7 cellular contexts compared by ENCODE assay signal in genomic region chr22:50475652-50476002, GRCh38. TPM values are rescaled to one million over a fixed set of nuclear protein-coding genes. Genes with fewer than 3 reads are reported as not detected.
DNase-seq lines count a peak whose midpoint lies in the region; ATAC-seq and TF ChIP-seq lines count a peak whose summit lies in the region.

No MANE protein-coding gene starts in this region.

- H3K4me3 Mint-ChIP-seq in stimulated activated naive CD8-positive, alpha-beta T cell treated with anti-CD3 and anti-CD28 coated beads, Interleukin-15, amount 100 ng/mL, for 72 hours: peak overlapping the region; percentile 76 to 77

- H3K27ac Mint-ChIP-seq in stimulated activated naive CD8-positive, alpha-beta T cell treated with anti-CD3 and anti-CD28 coated beads, Interleukin-15, amount 100 ng/mL, for 72 hours: peak overlapping the region in 1 of 2 donors; percentile 39

- no peak for ATAC-seq in stimulated activated naive CD8-positive, alpha-beta T cell treated with anti-CD3 and anti-CD28 coated beads, Interleukin-15, amount 100 ng/mL, for 72 hours
- no peak for ATAC-seq in HG03196 (IDR thresholded peaks at IDR 0.05; ENCODE audit: unreplicated experiment)

- CTCF ChIA-PET in GM10248 (lab: Yijun Ruan, JAX): no interaction called here

- H3K9me3 ChIP-seq in hepatocyte (ENCODE audit: low read depth): no peaks in the 10 kb centered on the region

- H3K9me3 Mint-ChIP-seq in stimulated activated naive CD8-positive, alpha-beta T cell treated with anti-CD3 and anti-CD28 coated beads, Interleukin-15, amount 100 ng/mL, for 72 hours: no peaks in the 10 kb centered on the region

- H3K4me2 ChIP-seq in hepatocyte: peak overlapping the region; percentile 89

- peak overlapping the region; percentile 71 for H2AFZ ChIP-seq in hepatocyte

- TF ChIP-seq CTCF in HFF-Myc (IDR thresholded peaks at IDR 0.05; ENCODE audit: low read depth, low read length, missing control alignments) (no peak), VCaP (conservative IDR thresholded peaks at IDR 0.05) (no peak), hepatocyte (IDR thresholded peaks at IDR 0.05; ENCODE audit: poor library complexity) (no peak), GM10248 (IDR thresholded peaks at IDR 0.05; ENCODE audit: control extremely low read depth, extremely low read depth, low read depth, missing control alignments) (no peak)

- H4K20me1 ChIP-seq in hepatocyte (ENCODE audit: insufficient read depth, poor library complexity, severe bottlenecking): peaks cover 38% of the 10 kb centered on the region

- peaks cover 60% of the 10 kb centered on the region for H3K4me1 Mint-ChIP-seq in stimulated activated naive CD8-positive, alpha-beta T cell treated with anti-CD3 and anti-CD28 coated beads, Interleukin-15, amount 100 ng/mL, for 72 hours

- 99% methylated on average over 6 of the region's 6 CpGs for WGBS in hepatocyte (ENCODE audit: low lambda C conversion rate, missing lambda C conversion rate)

- H3K27ac ChIP-seq in VCaP: peak overlapping the region; percentile 63; the same call in 1 of the 2 replicates
- H3K27ac ChIP-seq in hepatocyte: no peak overlapping the region

- peaks cover 40% of the 10 kb centered on the region for H3K79me2 ChIP-seq in hepatocyte

- H3K9me2 ChIP-seq in hepatocyte (replicated peaks; ENCODE audit: insufficient read depth): no peaks in the 10 kb centered on the region

- H3K4me1 ChIP-seq in hepatocyte (ENCODE audit: insufficient read depth): peaks cover 28% of the 10 kb centered on the region

- H3K4me3 ChIP-seq in HFF-Myc (replicated peaks; ENCODE audit: low read depth, low read length) (peak overlapping the region; percentile 69; the same call in 1 of the 2 replicates), hepatocyte (no peak overlapping the region)

- no peaks in the 10 kb centered on the region for H3K36me3 ChIP-seq in hepatocyte (replicated peaks; ENCODE audit: insufficient read depth, low read depth)

- POLR2A ChIA-PET in GM10248 (lab: Yijun Ruan, JAX): no interaction called here

- peaks cover 12% of the 10 kb centered on the region for H3K27me3 Mint-ChIP-seq in stimulated activated naive CD8-positive, alpha-beta T cell treated with anti-CD3 and anti-CD28 coated beads, Interleukin-15, amount 100 ng/mL, for 72 hours

- peaks cover 17% of the 10 kb centered on the region for H3K27me3 ChIP-seq in hepatocyte

- DNase-seq in HFF-Myc (ENCODE audit: extremely low read depth, low read depth) (no peak), hepatocyte (ENCODE audit: low spot score) (no peak), GM10248 (ENCODE audit: extremely low spot score) (no peak), NCI-H2029 treated with DMSO at 0.1 percent for 48 hours (lab: John Stamatoyannopoulos, UW) (no peak)
- no peak for DNase-seq in stimulated activated naive CD8-positive, alpha-beta T cell treated with anti-CD3 and anti-CD28 coated beads, Interleukin-15, amount 100 ng/mL, for 72 hours

RNA-seq across cellular contexts. Expression of gene SBF1, which starts 0.8 kb away (rescaled TPM):
- 26.1 and 34.5 TPM in 2 replicates for total RNA-seq in hepatocyte
- 38.0 and 49.5 TPM in 2 replicates for polyA plus RNA-seq in hepatocyte

RNA-seq across cellular contexts. Expression of gene ADM2, which starts 5.7 kb away (rescaled TPM):
- total RNA-seq in hepatocyte: 3.0 and 4.1 TPM in 2 replicates
- polyA plus RNA-seq in hepatocyte: 5.0 and 5.1 TPM in 2 replicates

RNA-seq across cellular contexts. Expression of gene MIOX, which starts 11.0 kb away (rescaled TPM):
- total RNA-seq in hepatocyte: not detected in 2 replicates
- not detected in 2 replicates for polyA plus RNA-seq in hepatocyte

RNA-seq across cellular contexts. Expression of gene LMF2, which starts 31.9 kb away (rescaled TPM):
- 22.4 and 32.8 TPM in 2 replicates for total RNA-seq in hepatocyte
- polyA plus RNA-seq in hepatocyte: 97.6 and 128 TPM in 2 replicates

RNA-seq across cellular contexts. Expression of gene NCAPH2, which starts 32.4 kb away (rescaled TPM):
- total RNA-seq in hepatocyte: 24.4 and 25.6 TPM in 2 replicates
- 40.6 and 48.0 TPM in 2 replicates for polyA plus RNA-seq in hepatocyte
